Comparison of ENCODE assay signal across 1 cellular context in the genomic region with DNA sequence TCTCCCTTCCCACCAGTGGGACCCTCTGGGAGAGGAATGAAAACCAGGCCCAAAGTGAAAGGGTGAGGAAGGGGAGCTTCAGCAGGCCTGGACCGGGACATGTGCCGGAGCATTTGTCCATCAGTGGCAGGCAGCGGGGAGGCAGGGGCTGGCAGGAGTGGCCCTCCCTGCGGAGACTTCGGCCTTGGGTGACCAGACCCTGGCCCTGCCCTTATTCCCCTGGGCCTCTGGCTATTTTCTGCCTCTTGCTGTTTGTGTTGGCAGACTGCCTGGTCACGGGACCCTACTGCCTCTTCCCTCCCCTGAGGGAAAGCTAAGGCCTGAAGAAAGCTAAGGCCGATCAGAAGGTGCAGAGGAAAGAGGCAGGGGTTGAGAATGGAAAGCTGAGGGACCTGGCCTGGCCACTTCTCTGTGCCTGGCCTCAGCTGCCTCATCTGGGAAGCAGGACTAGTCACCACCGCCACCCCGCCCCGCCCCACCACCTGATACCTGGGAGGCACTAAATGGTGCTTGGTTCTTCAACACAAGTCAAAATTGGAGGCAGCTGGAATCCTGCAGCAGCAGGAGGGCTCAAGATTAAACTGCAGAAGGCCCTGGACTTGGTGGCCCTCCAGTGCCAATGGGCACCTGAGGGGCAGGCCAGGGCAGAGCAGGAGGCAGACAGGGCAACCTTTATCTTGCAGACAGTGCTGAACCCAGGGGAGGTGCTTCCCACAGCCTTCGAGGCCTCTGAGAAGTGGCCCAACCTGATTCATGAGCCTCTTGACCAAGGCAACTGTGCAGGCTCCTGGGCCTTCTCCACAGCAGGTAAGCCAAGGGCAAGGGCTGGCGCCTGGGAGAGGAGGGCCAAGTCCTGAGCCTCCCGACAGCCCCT.
A peak's percentile ranks its signal among the peaks of the same experiment; 100 is the strongest.
TF ChIP-seq lines count a peak whose summit lies in the region.

No MANE protein-coding gene starts in this region.

TF ChIP-seq in HepG2, 621 proteins besides CTCF, POLR2A, EP300 and RAD21 (continues in another document):
- TF ChIP-seq PCBP2 (optimal IDR thresholded peaks at IDR 0.05; ENCODE audit: low read depth, low read length, poor library complexity, severe bottlenecking): no peak
- TF ChIP-seq, protein P1, sequence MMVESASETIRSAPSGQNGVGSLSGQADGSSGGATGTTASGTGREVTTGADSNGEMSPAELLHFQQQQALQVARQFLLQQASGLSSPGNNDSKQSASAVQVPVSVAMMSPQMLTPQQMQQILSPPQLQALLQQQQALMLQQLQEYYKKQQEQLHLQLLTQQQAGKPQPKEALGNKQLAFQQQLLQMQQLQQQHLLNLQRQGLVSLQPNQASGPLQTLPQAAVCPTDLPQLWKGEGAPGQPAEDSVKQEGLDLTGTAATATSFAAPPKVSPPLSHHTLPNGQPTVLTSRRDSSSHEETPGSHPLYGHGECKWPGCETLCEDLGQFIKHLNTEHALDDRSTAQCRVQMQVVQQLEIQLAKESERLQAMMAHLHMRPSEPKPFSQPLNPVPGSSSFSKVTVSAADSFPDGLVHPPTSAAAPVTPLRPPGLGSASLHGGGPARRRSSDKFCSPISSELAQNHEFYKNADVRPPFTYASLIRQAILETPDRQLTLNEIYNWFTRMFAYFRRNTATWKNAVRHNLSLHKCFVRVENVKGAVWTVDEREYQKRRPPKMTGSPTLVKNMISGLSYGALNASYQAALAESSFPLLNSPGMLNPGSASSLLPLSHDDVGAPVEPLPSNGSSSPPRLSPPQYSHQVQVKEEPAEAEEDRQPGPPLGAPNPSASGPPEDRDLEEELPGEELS (CRISPR knock-in tag; IDR thresholded peaks at IDR 0.05): 0 out of 2 replicates have a peak, but pooled peaks have one; percentile 36
- no peak for TF ChIP-seq MXD4 (CRISPR knock-in tag; IDR thresholded peaks at IDR 0.05)
- no peak for TF ChIP-seq ZNF720 (CRISPR knock-in tag; IDR thresholded peaks at IDR 0.05)
- TF ChIP-seq ISL2 (CRISPR knock-in tag; IDR thresholded peaks at IDR 0.05): peak; percentile 42; the same call in 1 of the 2 replicates
- TF ChIP-seq ZNF264 (CRISPR knock-in tag; IDR thresholded peaks at IDR 0.05): no peak
- TF ChIP-seq CEBPG (CRISPR knock-in tag; IDR thresholded peaks at IDR 0.05): no peak
- TF ChIP-seq SYNCRIP (IDR thresholded peaks at IDR 0.05; ENCODE audit: insufficient read depth, low read depth, low read length): no peak
- peak; percentile 76 for TF ChIP-seq HNF4A (CRISPR knock-in tag; IDR thresholded peaks at IDR 0.05)
- TF ChIP-seq, protein P2, sequence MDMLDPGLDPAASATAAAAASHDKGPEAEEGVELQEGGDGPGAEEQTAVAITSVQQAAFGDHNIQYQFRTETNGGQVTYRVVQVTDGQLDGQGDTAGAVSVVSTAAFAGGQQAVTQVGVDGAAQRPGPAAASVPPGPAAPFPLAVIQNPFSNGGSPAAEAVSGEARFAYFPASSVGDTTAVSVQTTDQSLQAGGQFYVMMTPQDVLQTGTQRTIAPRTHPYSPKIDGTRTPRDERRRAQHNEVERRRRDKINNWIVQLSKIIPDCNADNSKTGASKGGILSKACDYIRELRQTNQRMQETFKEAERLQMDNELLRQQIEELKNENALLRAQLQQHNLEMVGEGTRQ (IDR thresholded peaks at IDR 0.05; ENCODE audit: low read depth, low read length): no peak
- TF ChIP-seq, protein P2 (CRISPR knock-in tag; IDR thresholded peaks at IDR 0.05; ENCODE audit: borderline replicate concordance): peak; percentile 67; the same call in 1 of the 2 replicates
- TF ChIP-seq, protein P3, sequence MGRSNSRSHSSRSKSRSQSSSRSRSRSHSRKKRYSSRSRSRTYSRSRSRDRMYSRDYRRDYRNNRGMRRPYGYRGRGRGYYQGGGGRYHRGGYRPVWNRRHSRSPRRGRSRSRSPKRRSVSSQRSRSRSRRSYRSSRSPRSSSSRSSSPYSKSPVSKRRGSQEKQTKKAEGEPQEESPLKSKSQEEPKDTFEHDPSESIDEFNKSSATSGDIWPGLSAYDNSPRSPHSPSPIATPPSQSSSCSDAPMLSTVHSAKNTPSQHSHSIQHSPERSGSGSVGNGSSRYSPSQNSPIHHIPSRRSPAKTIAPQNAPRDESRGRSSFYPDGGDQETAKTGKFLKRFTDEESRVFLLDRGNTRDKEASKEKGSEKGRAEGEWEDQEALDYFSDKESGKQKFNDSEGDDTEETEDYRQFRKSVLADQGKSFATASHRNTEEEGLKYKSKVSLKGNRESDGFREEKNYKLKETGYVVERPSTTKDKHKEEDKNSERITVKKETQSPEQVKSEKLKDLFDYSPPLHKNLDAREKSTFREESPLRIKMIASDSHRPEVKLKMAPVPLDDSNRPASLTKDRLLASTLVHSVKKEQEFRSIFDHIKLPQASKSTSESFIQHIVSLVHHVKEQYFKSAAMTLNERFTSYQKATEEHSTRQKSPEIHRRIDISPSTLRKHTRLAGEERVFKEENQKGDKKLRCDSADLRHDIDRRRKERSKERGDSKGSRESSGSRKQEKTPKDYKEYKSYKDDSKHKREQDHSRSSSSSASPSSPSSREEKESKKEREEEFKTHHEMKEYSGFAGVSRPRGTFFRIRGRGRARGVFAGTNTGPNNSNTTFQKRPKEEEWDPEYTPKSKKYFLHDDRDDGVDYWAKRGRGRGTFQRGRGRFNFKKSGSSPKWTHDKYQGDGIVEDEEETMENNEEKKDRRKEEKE (IDR thresholded peaks at IDR 0.05): no peak
- TF ChIP-seq ZNF20 (CRISPR knock-in tag; IDR thresholded peaks at IDR 0.05): no peak
- no peak for TF ChIP-seq ZNF253 (CRISPR knock-in tag; IDR thresholded peaks at IDR 0.05; ENCODE audit: borderline replicate concordance)
- TF ChIP-seq, protein P4, sequence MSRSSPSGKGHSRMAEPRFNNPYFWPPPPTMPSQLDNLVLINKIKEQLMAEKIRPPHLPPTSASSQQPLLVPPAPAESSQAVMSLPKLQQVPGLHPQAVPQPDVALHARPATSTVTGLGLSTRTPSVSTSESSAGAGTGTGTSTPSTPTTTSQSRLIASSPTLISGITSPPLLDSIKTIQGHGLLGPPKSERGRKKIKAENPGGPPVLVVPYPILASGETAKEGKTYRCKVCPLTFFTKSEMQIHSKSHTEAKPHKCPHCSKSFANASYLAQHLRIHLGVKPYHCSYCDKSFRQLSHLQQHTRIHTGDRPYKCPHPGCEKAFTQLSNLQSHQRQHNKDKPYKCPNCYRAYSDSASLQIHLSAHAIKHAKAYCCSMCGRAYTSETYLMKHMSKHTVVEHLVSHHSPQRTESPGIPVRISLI (CRISPR knock-in tag; IDR thresholded peaks at IDR 0.05; ENCODE audit: borderline replicate concordance): no peak
- TF ChIP-seq, protein P5, sequence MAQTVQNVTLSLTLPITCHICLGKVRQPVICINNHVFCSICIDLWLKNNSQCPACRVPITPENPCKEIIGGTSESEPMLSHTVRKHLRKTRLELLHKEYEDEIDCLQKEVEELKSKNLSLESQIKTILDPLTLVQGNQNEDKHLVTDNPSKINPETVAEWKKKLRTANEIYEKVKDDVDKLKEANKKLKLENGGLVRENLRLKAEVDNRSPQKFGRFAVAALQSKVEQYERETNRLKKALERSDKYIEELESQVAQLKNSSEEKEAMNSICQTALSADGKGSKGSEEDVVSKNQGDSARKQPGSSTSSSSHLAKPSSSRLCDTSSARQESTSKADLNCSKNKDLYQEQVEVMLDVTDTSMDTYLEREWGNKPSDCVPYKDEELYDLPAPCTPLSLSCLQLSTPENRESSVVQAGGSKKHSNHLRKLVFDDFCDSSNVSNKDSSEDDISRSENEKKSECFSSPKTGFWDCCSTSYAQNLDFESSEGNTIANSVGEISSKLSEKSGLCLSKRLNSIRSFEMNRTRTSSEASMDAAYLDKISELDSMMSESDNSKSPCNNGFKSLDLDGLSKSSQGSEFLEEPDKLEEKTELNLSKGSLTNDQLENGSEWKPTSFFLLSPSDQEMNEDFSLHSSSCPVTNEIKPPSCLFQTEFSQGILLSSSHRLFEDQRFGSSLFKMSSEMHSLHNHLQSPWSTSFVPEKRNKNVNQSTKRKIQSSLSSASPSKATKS (CRISPR knock-in tag; IDR thresholded peaks at IDR 0.05): no peak
- TF ChIP-seq ZNF34 (CRISPR knock-in tag; IDR thresholded peaks at IDR 0.05; ENCODE audit: borderline replicate concordance): no peak
- TF ChIP-seq ELF3 (CRISPR knock-in tag; IDR thresholded peaks at IDR 0.05): no peak
- TF ChIP-seq NRL (CRISPR knock-in tag; IDR thresholded peaks at IDR 0.05; ENCODE audit: borderline replicate concordance): no peak
- no peak for TF ChIP-seq KLF11 (CRISPR knock-in tag; IDR thresholded peaks at IDR 0.05)
- TF ChIP-seq RXRA (CRISPR knock-in tag; IDR thresholded peaks at IDR 0.05): peak; percentile 59; the same call in 1 of the 2 replicates
- TF ChIP-seq, protein P6, sequence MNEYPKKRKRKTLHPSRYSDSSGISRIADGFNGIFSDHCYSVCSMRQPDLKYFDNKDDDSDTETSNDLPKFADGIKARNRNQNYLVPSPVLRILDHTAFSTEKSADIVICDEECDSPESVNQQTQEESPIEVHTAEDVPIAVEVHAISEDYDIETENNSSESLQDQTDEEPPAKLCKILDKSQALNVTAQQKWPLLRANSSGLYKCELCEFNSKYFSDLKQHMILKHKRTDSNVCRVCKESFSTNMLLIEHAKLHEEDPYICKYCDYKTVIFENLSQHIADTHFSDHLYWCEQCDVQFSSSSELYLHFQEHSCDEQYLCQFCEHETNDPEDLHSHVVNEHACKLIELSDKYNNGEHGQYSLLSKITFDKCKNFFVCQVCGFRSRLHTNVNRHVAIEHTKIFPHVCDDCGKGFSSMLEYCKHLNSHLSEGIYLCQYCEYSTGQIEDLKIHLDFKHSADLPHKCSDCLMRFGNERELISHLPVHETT (CRISPR knock-in tag; conservative IDR thresholded peaks at IDR 0.05): no peak
- TF ChIP-seq NBN (conservative IDR thresholded peaks at IDR 0.05): no peak
- TF ChIP-seq, protein P7, sequence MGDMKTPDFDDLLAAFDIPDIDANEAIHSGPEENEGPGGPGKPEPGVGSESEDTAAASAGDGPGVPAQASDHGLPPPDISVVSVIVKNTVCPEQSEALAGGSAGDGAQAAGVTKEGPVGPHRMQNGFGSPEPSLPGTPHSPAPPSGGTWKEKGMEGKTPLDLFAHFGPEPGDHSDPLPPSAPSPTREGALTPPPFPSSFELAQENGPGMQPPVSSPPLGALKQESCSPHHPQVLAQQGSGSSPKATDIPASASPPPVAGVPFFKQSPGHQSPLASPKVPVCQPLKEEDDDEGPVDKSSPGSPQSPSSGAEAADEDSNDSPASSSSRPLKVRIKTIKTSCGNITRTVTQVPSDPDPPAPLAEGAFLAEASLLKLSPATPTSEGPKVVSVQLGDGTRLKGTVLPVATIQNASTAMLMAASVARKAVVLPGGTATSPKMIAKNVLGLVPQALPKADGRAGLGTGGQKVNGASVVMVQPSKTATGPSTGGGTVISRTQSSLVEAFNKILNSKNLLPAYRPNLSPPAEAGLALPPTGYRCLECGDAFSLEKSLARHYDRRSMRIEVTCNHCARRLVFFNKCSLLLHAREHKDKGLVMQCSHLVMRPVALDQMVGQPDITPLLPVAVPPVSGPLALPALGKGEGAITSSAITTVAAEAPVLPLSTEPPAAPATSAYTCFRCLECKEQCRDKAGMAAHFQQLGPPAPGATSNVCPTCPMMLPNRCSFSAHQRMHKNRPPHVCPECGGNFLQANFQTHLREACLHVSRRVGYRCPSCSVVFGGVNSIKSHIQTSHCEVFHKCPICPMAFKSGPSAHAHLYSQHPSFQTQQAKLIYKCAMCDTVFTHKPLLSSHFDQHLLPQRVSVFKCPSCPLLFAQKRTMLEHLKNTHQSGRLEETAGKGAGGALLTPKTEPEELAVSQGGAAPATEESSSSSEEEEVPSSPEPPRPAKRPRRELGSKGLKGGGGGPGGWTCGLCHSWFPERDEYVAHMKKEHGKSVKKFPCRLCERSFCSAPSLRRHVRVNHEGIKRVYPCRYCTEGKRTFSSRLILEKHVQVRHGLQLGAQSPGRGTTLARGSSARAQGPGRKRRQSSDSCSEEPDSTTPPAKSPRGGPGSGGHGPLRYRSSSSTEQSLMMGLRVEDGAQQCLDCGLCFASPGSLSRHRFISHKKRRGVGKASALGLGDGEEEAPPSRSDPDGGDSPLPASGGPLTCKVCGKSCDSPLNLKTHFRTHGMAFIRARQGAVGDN (CRISPR knock-in tag; IDR thresholded peaks at IDR 0.05): peak; percentile 84
- TF ChIP-seq SMAD1 (CRISPR knock-in tag; IDR thresholded peaks at IDR 0.05; ENCODE audit: borderline replicate concordance, low read depth): no peak
- peak; percentile 45; the same call in 1 of the 2 replicates for TF ChIP-seq KDM6A (CRISPR knock-in tag; IDR thresholded peaks at IDR 0.05; ENCODE audit: low read depth)
- TF ChIP-seq KAT2B (IDR thresholded peaks at IDR 0.05; ENCODE audit: borderline replicate concordance, low read depth, low read length): no peak
- no peak for TF ChIP-seq ZFP41 (CRISPR knock-in tag; IDR thresholded peaks at IDR 0.05; ENCODE audit: borderline replicate concordance)
- TF ChIP-seq ZNF205 (CRISPR knock-in tag; IDR thresholded peaks at IDR 0.05): no peak
- no peak for TF ChIP-seq ZBTB42 (CRISPR knock-in tag; IDR thresholded peaks at IDR 0.05)
- peak; percentile 66 for TF ChIP-seq NCOA2 (CRISPR knock-in tag; IDR thresholded peaks at IDR 0.05)
- TF ChIP-seq TMF1 (CRISPR knock-in tag; IDR thresholded peaks at IDR 0.05; ENCODE audit: low read depth): no peak
- TF ChIP-seq ZNF501 (CRISPR knock-in tag; IDR thresholded peaks at IDR 0.05): 0 out of 2 replicates have a peak, but pooled peaks have one; percentile 33
